Comparison of ENCODE assay signal across 12 cellular contexts in genomic region chr22:39979048-39979447, GRCh38. TPM values are rescaled to one million over a fixed set of nuclear protein-coding genes. Genes with fewer than 3 reads are reported as not detected.
"Had no signal": no experiment of that assay in that cellular context is flagged by ENCODE, and none has a peak within 500 bp of the region (broad histone marks: within the 10 kb centered on the region; RNA-seq: fewer than 3 reads in every experiment).

No MANE protein-coding gene starts in this region.

- H3K9me3 Mint-ChIP-seq: mesothelial cell of epicardium; T-helper 2 cell treated with Interferon-gamma antibody and Interleukin-4, amounts not matched to agents 5 μg/mL and 100 μg/mL, for 36 hours had no signal

- H3K4me3 Mint-ChIP-seq: mesothelial cell of epicardium; T-helper 2 cell treated with Interferon-gamma antibody and Interleukin-4, amounts not matched to agents 5 μg/mL and 100 μg/mL, for 36 hours had no signal

- ATAC-seq: foreskin keratinocyte, left cardiac atrium, pancreas, sciatic nerve had no signal

- DNase-seq: activated CD4-positive, CD25-positive, alpha-beta regulatory T cell; aorta; effector CD8-positive, alpha-beta T cell; foreskin keratinocyte; head of caudate nucleus; left cardiac atrium; pancreas had no signal

- H3K27ac Mint-ChIP-seq: mesothelial cell of epicardium had no signal

- H3K36me3 Mint-ChIP-seq: mesothelial cell of epicardium had no signal

- H3K4me1 Mint-ChIP-seq: mesothelial cell of epicardium had no signal

RNA-seq across cellular contexts. Expression of gene FAM83F, which starts 15.7 kb away (rescaled TPM):
- total RNA-seq: myocyte, SJSA1 had no signal

RNA-seq across cellular contexts. Expression of gene TMA7B, which starts 18.9 kb away (rescaled TPM):
- total RNA-seq: foreskin keratinocyte, left cardiac atrium, mesothelial cell of epicardium, myocyte, SJSA1 had no signal
